In genomic region chr18:9334351-9335254, GRCh38 we compare ENCODE assay signal across 8 cellular contexts. TPM values are rescaled to one million over a fixed set of nuclear protein-coding genes. Genes with fewer than 3 reads are reported as not detected.
DNase-seq lines count a peak whose midpoint lies in the region; ATAC-seq and TF ChIP-seq lines count a peak whose summit lies in the region.

Gene TWSG1 (plus strand): TSS chr18:9334773. CDS start chr18:9337230, 2,457 bp downstream.

- no peaks in the 10 kb centered on the region for H3K27me3 Mint-ChIP-seq in nephron (ENCODE audit: low read depth)
- H3K27me3 Mint-ChIP-seq in stimulated activated naive CD8-positive, alpha-beta T cell treated with anti-CD3 and anti-CD28 coated beads, Interleukin-15, Interleukin-2, amounts not matched to agents 100 ng/mL and 50 ng/mL, for 24 hours: peaks cover 9% of the 10 kb centered on the region

- H3K36me3 ChIP-seq in KOPT-K1 (ENCODE audit: insufficient read depth, low read length): peaks cover 20% of the 10 kb centered on the region; the same call in 1 of the 2 replicates

- H3K36me3 Mint-ChIP-seq in nephron (ENCODE audit: low read depth): peaks cover 9% of the 10 kb centered on the region
- peaks cover 15% of the 10 kb centered on the region for H3K36me3 Mint-ChIP-seq in stimulated activated naive CD8-positive, alpha-beta T cell treated with anti-CD3 and anti-CD28 coated beads, Interleukin-15, Interleukin-2, amounts not matched to agents 100 ng/mL and 50 ng/mL, for 24 hours (ENCODE audit: low read depth)

- peaks cover 7% of the 10 kb centered on the region for H3K4me1 Mint-ChIP-seq in nephron
- peaks cover 29% of the 10 kb centered on the region for H3K4me1 Mint-ChIP-seq in stimulated activated naive CD8-positive, alpha-beta T cell treated with anti-CD3 and anti-CD28 coated beads, Interleukin-15, Interleukin-2, amounts not matched to agents 100 ng/mL and 50 ng/mL, for 24 hours (ENCODE audit: low read depth)

- TF ChIP-seq CTCF in RWPE1 (conservative IDR thresholded peaks at IDR 0.05; ENCODE audit: low read depth) (peak; percentile 41), fibroblast of the aortic adventitia (IDR thresholded peaks at IDR 0.05; ENCODE audit: insufficient read depth, low read length) (peak; percentile 51), nephron (IDR thresholded peaks at IDR 0.05; ENCODE audit: unreplicated experiment in 3 of 3) (peak; percentile 32 to 51 (median 36))

- peak; percentile 73 for ATAC-seq in GM21786 (IDR thresholded peaks at IDR 0.05; ENCODE audit: unreplicated experiment)

- POLR2A ChIA-PET in RWPE1 (lab: Yijun Ruan, JAX; ENCODE audit: low non-redundant PET): no interaction called here

- peak within 1 kb of the TSS; percentile 97 to 98 (median 98) for H3K4me3 Mint-ChIP-seq in nephron
- H3K4me3 Mint-ChIP-seq in stimulated activated naive CD8-positive, alpha-beta T cell treated with anti-CD3 and anti-CD28 coated beads, Interleukin-15, Interleukin-2, amounts not matched to agents 100 ng/mL and 50 ng/mL, for 24 hours: peak within 1 kb of the TSS; percentile 88

- H3K27ac ChIP-seq in KOPT-K1 (ENCODE audit: low read depth, low read length, poor library complexity, severe bottlenecking) (peak within 1 kb of the TSS; percentile 71), RWPE1 (peak within 1 kb of the TSS; percentile 79)

- H3K9me3 ChIP-seq in KOPT-K1 (ENCODE audit: insufficient read depth, low read length, poor library complexity, severe bottlenecking): peaks cover 9% of the 10 kb centered on the region

- H3K9me3 Mint-ChIP-seq in nephron: peaks cover 6% of the 10 kb centered on the region
- peaks cover 3% of the 10 kb centered on the region for H3K9me3 Mint-ChIP-seq in stimulated activated naive CD8-positive, alpha-beta T cell treated with anti-CD3 and anti-CD28 coated beads, Interleukin-15, Interleukin-2, amounts not matched to agents 100 ng/mL and 50 ng/mL, for 24 hours

- CTCF ChIA-PET in RWPE1 (lab: Yijun Ruan, JAX): interaction anchor here (0.6 to 2.3 kb wide), 7 partner anchors 11 to 313 kb away, joined by 3 to 9 read pairs (median 3); no protein-coding TSS in a partner anchor

- peak within 1 kb of the TSS; percentile 79 to 98 (median 94) for H3K27ac Mint-ChIP-seq in nephron
- H3K27ac Mint-ChIP-seq in stimulated activated naive CD8-positive, alpha-beta T cell treated with anti-CD3 and anti-CD28 coated beads, Interleukin-15, Interleukin-2, amounts not matched to agents 100 ng/mL and 50 ng/mL, for 24 hours: peak within 1 kb of the TSS; percentile 55

- H3K4me3 ChIP-seq in fibroblast of the aortic adventitia (ENCODE audit: low read depth, low read length): peak within 1 kb of the TSS; percentile 80

- peak; percentile 96 for DNase-seq in EH (ENCODE audit: low read depth)
- DNase-seq in RWPE1 (ENCODE audit: low spot score): peak; percentile 96
- DNase-seq in activated T-helper 9 cell treated with anti-CD3 and anti-CD28 coated beads, Interleukin-2, amount 50 U/mL, for 16 hours (ENCODE audit: low read depth): peak; percentile 89
- peak; percentile 92 for DNase-seq in fibroblast of the aortic adventitia (ENCODE audit: low read depth)

RNA-seq across cellular contexts. Expression of gene TWSG1, which starts in this region (rescaled TPM):
- 157 and 205 TPM in 2 replicates for total RNA-seq in fibroblast of the aortic adventitia (ENCODE audit: low replicate concordance)

Comparison
In these comparisons a context has a peak if more than half of its experiments do, and no peak if none do; other contexts are left out.
1. Peak in every context shown above with its lines: DNase-seq, ATAC-seq, H3K4me3 ChIP-seq and H3K27ac ChIP-seq.